12 cellular contexts compared by ENCODE assay signal in genomic region chr5:149453618-149454415, GRCh38.
A peak's percentile ranks its signal among the peaks of the same experiment; 100 is the strongest.
DNase-seq lines count a peak whose midpoint lies in the region; ATAC-seq, FAIRE-seq and TF ChIP-seq lines count a peak whose summit lies in the region.
"Had no signal": no experiment of that assay in that cellular context is flagged by ENCODE, and none has a peak within 500 bp of the region (broad histone marks: within the 10 kb centered on the region; RNA-seq: fewer than 3 reads in every experiment).

No MANE protein-coding gene starts in this region.

- H3K27ac ChIP-seq in heart right ventricle = peak overlapping the region; percentile 83 to 93 (median 88)
- H3K27ac ChIP-seq in right atrium auricular region = peak overlapping the region; percentile 87 to 89
- H3K27ac ChIP-seq in pancreas = peak overlapping the region in 2 of 4 donors; percentile 20 to 64
- H3K27ac ChIP-seq: KMS-11 had no signal

- no peak for ATAC-seq in heart right ventricle
- ATAC-seq in pancreas = peak; percentile 7 to 31 (median 21)
- ATAC-seq in HG02970 (IDR thresholded peaks at IDR 0.05; ENCODE audit: low FRiP score, unreplicated experiment) = no peak
- ATAC-seq in GM21619 (IDR thresholded peaks at IDR 0.05; ENCODE audit: unreplicated experiment) = no peak
- ATAC-seq: left lobe of liver had no signal

- intact Hi-C loops in heart right ventricle (cut with DNase I) = loop anchor here in 1 of 10 donors (2.0 to 5.0 kb wide), 2 partner anchors 33 to 97 kb away; partner anchors contain the start of gene CSNK1A1
- intact Hi-C loops in cardiac septum (cut with DNase I) = loop anchor here (5.0 kb wide), 1 partner anchor 33 kb away; no protein-coding TSS in a partner anchor
- intact Hi-C loops in pancreas (cut with DNase I) = no loop called here

- H3K4me3 ChIP-seq in heart right ventricle (no peak overlapping the region), right atrium auricular region (no peak overlapping the region), pancreas (no peak overlapping the region)

- no peaks in the 10 kb centered on the region for H3K36me3 ChIP-seq in heart right ventricle
- no peaks in the 10 kb centered on the region for H3K36me3 ChIP-seq in right atrium auricular region
- H3K36me3 ChIP-seq in pancreas = no peaks in the 10 kb centered on the region

- peaks cover 57 to 89% (median 75%) of the 10 kb centered on the region in 9 donors for H3K4me1 ChIP-seq in heart right ventricle
- H3K4me1 ChIP-seq in right atrium auricular region = peaks cover 0 to 91% of the 10 kb centered on the region in 2 donors
- peaks cover 3 to 23% (median 11%) of the 10 kb centered on the region in 3 donors for H3K4me1 ChIP-seq in pancreas

- DNase-seq in heart right ventricle (no peak), cardiac septum (ENCODE audit: low spot score) (no peak), right atrium auricular region (ENCODE audit: low spot score) (no peak), pancreas (peak in 1 of 6 donors; percentile 35), NCI-H774 (lab: John Stamatoyannopoulos, UW) (no peak), NOMO-1 treated with DMSO at 0.1 percent for 48 hours (lab: John Stamatoyannopoulos, UW; ENCODE audit: unreplicated experiment) (no peak)
- DNase-seq: caudate nucleus; stimulated activated CD4-positive, alpha-beta T cell treated with anti-CD3 and anti-CD28 coated beads, Interleukin-12 subunit alpha, Interleukin-12 subunit beta, amount 100 ng/mL, for 4 hours had no signal

- no peak for FAIRE-seq in pancreas (lab: Jason Lieb, UNC)

- H3K9me3 ChIP-seq in heart right ventricle (no peaks in the 10 kb centered on the region), right atrium auricular region (no peaks in the 10 kb centered on the region), pancreas (no peaks in the 10 kb centered on the region)

- 75 to 87% methylated on average over 10 of the region's 10 CpGs for WGBS in heart right ventricle, 2 donors
- 52 to 64% methylated on average over 10 of the region's 10 CpGs for WGBS in pancreas, 2 donors

- TF ChIP-seq CTCF in heart right ventricle (IDR thresholded peaks at IDR 0.05) (no peak), right atrium auricular region (IDR thresholded peaks at IDR 0.05) (no peak), pancreas (IDR thresholded peaks at IDR 0.05) (no peak)

- H3K27me3 ChIP-seq in heart right ventricle (no peaks in the 10 kb centered on the region), right atrium auricular region (no peaks in the 10 kb centered on the region), pancreas (no peaks in the 10 kb centered on the region)

Comparison
In these comparisons a context has a peak if more than half of its experiments do, and no peak if none do; other contexts are left out.
1. ATAC-seq: peak in pancreas (4 of 4); none in heart right ventricle (0 of 8), HG02970 (single experiment) and GM21619 (single experiment).